Comparison of ENCODE assay signal across 14 cellular contexts in the genomic region with DNA sequence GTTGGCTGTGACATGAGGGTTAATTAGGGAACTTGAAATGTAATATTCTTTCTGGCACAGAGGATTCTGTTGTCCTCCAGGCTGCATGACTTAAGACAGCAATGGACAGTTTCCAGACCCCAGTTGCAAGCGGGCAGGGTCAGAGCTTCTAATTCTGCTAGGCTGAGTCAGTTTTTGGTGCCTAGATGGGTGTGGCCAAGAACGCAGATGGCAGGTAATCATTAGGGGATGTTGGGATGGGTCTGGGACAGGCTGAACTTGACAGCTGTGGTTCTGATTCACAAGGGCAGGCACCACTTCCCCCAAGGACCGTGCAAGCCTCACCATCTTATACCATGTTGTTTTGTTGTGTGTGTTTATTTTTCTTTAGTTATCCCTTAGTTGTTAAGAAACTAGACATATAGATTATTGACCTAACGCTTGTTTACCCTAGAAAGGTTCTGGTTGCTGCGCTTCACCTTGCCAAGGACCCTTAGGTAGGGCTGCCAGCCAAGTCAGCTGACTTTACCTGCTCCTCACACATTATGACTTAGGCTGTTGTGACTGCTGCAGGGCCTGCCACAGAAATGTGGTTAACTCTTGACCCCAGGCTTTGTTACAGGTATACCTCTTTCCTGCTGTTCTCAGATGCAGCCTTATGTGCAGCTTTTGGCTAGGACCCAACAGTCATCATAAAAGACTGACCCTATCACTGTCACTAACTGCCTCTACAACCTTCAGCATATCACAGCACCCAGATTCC.
DNase-seq lines count a peak whose midpoint lies in the region; ATAC-seq lines count a peak whose summit lies in the region.
"Had no signal": no experiment of that assay in that cellular context is flagged by ENCODE, and none has a peak within 500 bp of the region (broad histone marks: within the 10 kb centered on the region; RNA-seq: fewer than 3 reads in every experiment).

No MANE protein-coding gene starts in this region.

- H3K4me3 ChIP-seq in CD4-positive, alpha-beta memory T cell (ENCODE audit: low read length in 2 of 2) = no peak overlapping the region
- H3K4me3 ChIP-seq: Peyer's patch, sigmoid colon had no signal

- DNase-seq in AG08395 (ENCODE audit: low spot score) (peak; percentile 10), SK-N-DZ (ENCODE audit: low spot score) (peak; percentile 33), fibroblast of the conjunctiva (ENCODE audit: low read depth) (peak; percentile 31), glomerular visceral epithelial cell (ENCODE audit: extremely low spot score) (no peak), NCI-H1694 (lab: John Stamatoyannopoulos, UW) (no peak)
- no peak for DNase-seq in CD4-positive, alpha-beta memory T cell
- DNase-seq: KBM-7, sigmoid colon, T1000 had no signal

- intact Hi-C loops in CD4-positive, alpha-beta memory T cell (cut with micrococcal nuclease) = loop anchor here (2.0 kb wide), 1 partner anchor 15 kb away; no protein-coding TSS in a partner anchor

- H3K9me3 Mint-ChIP-seq in CD4-positive, alpha-beta memory T cell = peaks cover 0 to 2% (median 0%) of the 10 kb centered on the region in 8 donors

- no peak for ATAC-seq in GM18520 (IDR thresholded peaks at IDR 0.05; ENCODE audit: unreplicated experiment)
- ATAC-seq in GM21723 (IDR thresholded peaks at IDR 0.05; ENCODE audit: unreplicated experiment) = no peak

- peaks cover 19 to 23% of the 10 kb centered on the region in 2 donors for H3K36me3 Mint-ChIP-seq in CD4-positive, alpha-beta memory T cell

- no peaks in the 10 kb centered on the region for H3K9me3 ChIP-seq in CD4-positive, alpha-beta memory T cell (ENCODE audit: control insufficient read depth in 1 of 2, low read length in 2 of 2)
- H3K9me3 ChIP-seq: Peyer's patch, sigmoid colon had no signal

- peak overlapping the region in 7 of 8 donors; percentile 15 to 89 (median 62) for H3K4me3 Mint-ChIP-seq in CD4-positive, alpha-beta memory T cell
- H3K4me3 Mint-ChIP-seq: dendritic cell treated with granulocyte-macrophage colony-stimulating factor and Interleukin-4, amounts not matched to agents 40 ng/mL and 50 ng/mL, for 4 days; nephron had no signal

- no peaks in the 10 kb centered on the region for H3K27me3 Mint-ChIP-seq in CD4-positive, alpha-beta memory T cell
- H3K27me3 Mint-ChIP-seq: dendritic cell treated with granulocyte-macrophage colony-stimulating factor and Interleukin-4, amounts not matched to agents 40 ng/mL and 50 ng/mL, for 4 days had no signal

- POLR2A ChIA-PET in CD4-positive, alpha-beta memory T cell (lab: Charles Lee; ENCODE audit: partially characterized antibody) = interaction anchor here (0.6 to 3.7 kb wide), 7 partner anchors 8 to 403 kb away, joined by 3 to 16 read pairs (median 5); partner anchors contain the start of gene KLF12

- peaks cover 96% of the 10 kb centered on the region for H3K4me1 ChIP-seq in CD4-positive, alpha-beta memory T cell (ENCODE audit: insufficient read depth, low read length)
- H3K4me1 ChIP-seq: Peyer's patch had no signal

- H3K27ac Mint-ChIP-seq in CD4-positive, alpha-beta memory T cell = peak overlapping the region; percentile 31 to 87 (median 74)
- H3K27ac Mint-ChIP-seq: dendritic cell treated with granulocyte-macrophage colony-stimulating factor and Interleukin-4, amounts not matched to agents 40 ng/mL and 50 ng/mL, for 4 days; nephron had no signal

- CTCF ChIA-PET in CD4-positive, alpha-beta memory T cell (lab: Charles Lee; ENCODE audit: partially characterized antibody) = interaction anchor here (1.2 to 6.8 kb wide), 2 partner anchors 20 to 35 kb away, joined by 6 to 50 read pairs; no protein-coding TSS in a partner anchor

- H3K27ac ChIP-seq in CD4-positive, alpha-beta memory T cell (ENCODE audit: low read depth, low read length) = no peak overlapping the region

- H3K4me1 Mint-ChIP-seq in CD4-positive, alpha-beta memory T cell = peaks cover 69 to 95% (median 82%) of the 10 kb centered on the region in 4 donors
- H3K4me1 Mint-ChIP-seq: nephron had no signal

- H3K36me3 ChIP-seq in CD4-positive, alpha-beta memory T cell (ENCODE audit: insufficient read depth, low read length) = no peaks in the 10 kb centered on the region
- H3K36me3 ChIP-seq: Peyer's patch, sigmoid colon had no signal

- no peaks in the 10 kb centered on the region for H3K27me3 ChIP-seq in CD4-positive, alpha-beta memory T cell (ENCODE audit: insufficient read depth, low read length)
- H3K27me3 ChIP-seq: Peyer's patch, sigmoid colon had no signal

Comparison
In these comparisons a context has a peak if more than half of its experiments do, and no peak if none do; other contexts are left out.
1. DNase-seq: peak in AG08395 (single experiment), SK-N-DZ (single experiment) and fibroblast of the conjunctiva (single experiment); none in CD4-positive, alpha-beta memory T cell (0 of 5), glomerular visceral epithelial cell (single experiment) and NCI-H1694 (single experiment).